ENCODE assay signal across 1 cellular context in the genomic region with DNA sequence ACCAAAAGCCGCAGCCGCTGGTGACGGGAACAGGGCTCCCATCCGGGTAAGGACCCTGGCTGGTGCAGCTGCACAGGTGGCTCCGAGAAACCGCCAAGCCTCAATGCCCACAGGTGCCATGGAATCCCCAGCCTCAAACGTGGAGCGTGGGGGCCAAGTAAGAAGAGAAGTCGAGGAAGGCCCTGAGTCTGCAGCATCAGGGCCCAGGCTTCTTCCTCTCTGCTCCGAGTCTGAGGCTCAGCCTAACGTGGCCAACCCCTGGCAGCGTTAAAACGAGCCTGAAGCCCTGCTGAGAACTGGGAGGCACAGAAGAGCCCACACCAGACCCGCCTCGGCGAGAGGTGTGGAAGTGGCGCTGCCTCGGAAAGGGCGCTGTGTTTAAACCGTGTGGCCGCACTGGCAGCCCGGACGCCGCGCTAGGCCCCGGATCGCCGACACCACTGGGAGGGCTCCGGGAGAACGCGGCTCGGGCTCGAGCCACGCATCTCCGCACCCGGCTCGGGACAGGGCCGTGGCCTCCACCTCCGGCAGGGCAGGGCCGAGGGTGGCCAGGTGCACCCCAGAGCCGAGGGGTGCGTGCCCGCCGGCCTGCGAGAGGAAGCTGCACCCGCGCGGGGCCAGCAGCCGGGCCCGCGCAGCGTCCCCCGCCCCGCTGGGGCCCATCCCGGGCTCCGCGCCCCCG.
TF ChIP-seq lines count a peak whose summit lies in the region.

No MANE protein-coding gene starts in this region.

TF ChIP-seq in HepG2, 621 proteins besides CTCF, POLR2A, EP300 and RAD21 (continued from another document and continues in another):
- TF ChIP-seq THAP9 (CRISPR knock-in tag; IDR thresholded peaks at IDR 0.05; ENCODE audit: borderline replicate concordance) (no peak), ZNF431 (CRISPR knock-in tag; IDR thresholded peaks at IDR 0.05; ENCODE audit: borderline replicate concordance, low read depth) (no peak), IRF2 (CRISPR knock-in tag; IDR thresholded peaks at IDR 0.05) (no peak), ZNF225 (CRISPR knock-in tag; IDR thresholded peaks at IDR 0.05) (no peak), ZFP36L2 (CRISPR knock-in tag; IDR thresholded peaks at IDR 0.05) (no peak), GZF1 (CRISPR knock-in tag; IDR thresholded peaks at IDR 0.05) (no peak), ZNF543 (CRISPR knock-in tag; IDR thresholded peaks at IDR 0.05) (no peak), MIER3 (CRISPR knock-in tag; IDR thresholded peaks at IDR 0.05; ENCODE audit: borderline replicate concordance) (no peak), PHF20 (CRISPR knock-in tag; IDR thresholded peaks at IDR 0.05) (peak; percentile 44; the same call in 1 of the 2 replicates), ZNF883 (CRISPR knock-in tag; IDR thresholded peaks at IDR 0.05; ENCODE audit: not compliant biosample characterization) (no peak), ZNF253 (CRISPR knock-in tag; IDR thresholded peaks at IDR 0.05; ENCODE audit: borderline replicate concordance) (no peak), ISX (CRISPR knock-in tag; conservative IDR thresholded peaks at IDR 0.05) (no peak), ZFP36L1 (CRISPR knock-in tag; IDR thresholded peaks at IDR 0.05) (no peak), RBM22 (optimal IDR thresholded peaks at IDR 0.05; ENCODE audit: low read length) (no peak), ZNF34 (CRISPR knock-in tag; IDR thresholded peaks at IDR 0.05; ENCODE audit: borderline replicate concordance) (no peak), SALL2 (CRISPR knock-in tag; IDR thresholded peaks at IDR 0.05) (no peak), KDM5A (IDR thresholded peaks at IDR 0.05; ENCODE audit: borderline replicate concordance, low read length) (no peak), ATRX (CRISPR knock-in tag; IDR thresholded peaks at IDR 0.05; ENCODE audit: borderline replicate concordance) (no peak), SIN3A (IDR thresholded peaks at IDR 0.05; ENCODE audit: borderline replicate concordance, low read depth, low read length) (no peak), LBX2 (CRISPR knock-in tag; IDR thresholded peaks at IDR 0.05; ENCODE audit: borderline replicate concordance) (no peak), TBX2 (CRISPR knock-in tag; IDR thresholded peaks at IDR 0.05; ENCODE audit: borderline replicate concordance) (no peak), POLR2G (IDR thresholded peaks at IDR 0.05; ENCODE audit: low read depth, low read length) (no peak), NR2F1 (CRISPR knock-in tag; IDR thresholded peaks at IDR 0.05) (no peak), DDIT3 (CRISPR knock-in tag; IDR thresholded peaks at IDR 0.05) (no peak), NFE2 (CRISPR knock-in tag; IDR thresholded peaks at IDR 0.05) (no peak), CREM (IDR thresholded peaks at IDR 0.05) (no peak), CREM (CRISPR knock-in tag; IDR thresholded peaks at IDR 0.05) (no peak), ZNF207 (IDR thresholded peaks at IDR 0.05; ENCODE audit: borderline replicate concordance) (no peak), DMTF1 (CRISPR knock-in tag; IDR thresholded peaks at IDR 0.05) (no peak), ZBTB7B (CRISPR knock-in tag; IDR thresholded peaks at IDR 0.05) (no peak), PRMT3 (CRISPR knock-in tag; IDR thresholded peaks at IDR 0.05; ENCODE audit: borderline replicate concordance, low read depth) (no peak), ZSCAN30 (CRISPR knock-in tag; IDR thresholded peaks at IDR 0.05) (no peak), PCBP2 (optimal IDR thresholded peaks at IDR 0.05; ENCODE audit: low read depth, low read length, poor library complexity, severe bottlenecking) (no peak), FUBP1 (CRISPR knock-in tag; IDR thresholded peaks at IDR 0.05; ENCODE audit: borderline replicate concordance) (no peak), ZNF232 (CRISPR knock-in tag; IDR thresholded peaks at IDR 0.05; ENCODE audit: borderline replicate concordance) (no peak), SP2 (CRISPR knock-in tag; IDR thresholded peaks at IDR 0.05) (no peak), ZNF264 (CRISPR knock-in tag; IDR thresholded peaks at IDR 0.05) (no peak), HOXA5 (CRISPR knock-in tag; IDR thresholded peaks at IDR 0.05) (no peak), ZFP41 (CRISPR knock-in tag; IDR thresholded peaks at IDR 0.05; ENCODE audit: borderline replicate concordance) (0 out of 2 replicates have a peak, but pooled peaks have one; percentile 31), TEAD3 (CRISPR knock-in tag; optimal IDR thresholded peaks at IDR 0.05; ENCODE audit: borderline replicate concordance) (no peak), CEBPB (IDR thresholded peaks at IDR 0.05; ENCODE audit: borderline replicate concordance, low read depth, low read length) (no peak)
- TF ChIP-seq, protein P1, sequence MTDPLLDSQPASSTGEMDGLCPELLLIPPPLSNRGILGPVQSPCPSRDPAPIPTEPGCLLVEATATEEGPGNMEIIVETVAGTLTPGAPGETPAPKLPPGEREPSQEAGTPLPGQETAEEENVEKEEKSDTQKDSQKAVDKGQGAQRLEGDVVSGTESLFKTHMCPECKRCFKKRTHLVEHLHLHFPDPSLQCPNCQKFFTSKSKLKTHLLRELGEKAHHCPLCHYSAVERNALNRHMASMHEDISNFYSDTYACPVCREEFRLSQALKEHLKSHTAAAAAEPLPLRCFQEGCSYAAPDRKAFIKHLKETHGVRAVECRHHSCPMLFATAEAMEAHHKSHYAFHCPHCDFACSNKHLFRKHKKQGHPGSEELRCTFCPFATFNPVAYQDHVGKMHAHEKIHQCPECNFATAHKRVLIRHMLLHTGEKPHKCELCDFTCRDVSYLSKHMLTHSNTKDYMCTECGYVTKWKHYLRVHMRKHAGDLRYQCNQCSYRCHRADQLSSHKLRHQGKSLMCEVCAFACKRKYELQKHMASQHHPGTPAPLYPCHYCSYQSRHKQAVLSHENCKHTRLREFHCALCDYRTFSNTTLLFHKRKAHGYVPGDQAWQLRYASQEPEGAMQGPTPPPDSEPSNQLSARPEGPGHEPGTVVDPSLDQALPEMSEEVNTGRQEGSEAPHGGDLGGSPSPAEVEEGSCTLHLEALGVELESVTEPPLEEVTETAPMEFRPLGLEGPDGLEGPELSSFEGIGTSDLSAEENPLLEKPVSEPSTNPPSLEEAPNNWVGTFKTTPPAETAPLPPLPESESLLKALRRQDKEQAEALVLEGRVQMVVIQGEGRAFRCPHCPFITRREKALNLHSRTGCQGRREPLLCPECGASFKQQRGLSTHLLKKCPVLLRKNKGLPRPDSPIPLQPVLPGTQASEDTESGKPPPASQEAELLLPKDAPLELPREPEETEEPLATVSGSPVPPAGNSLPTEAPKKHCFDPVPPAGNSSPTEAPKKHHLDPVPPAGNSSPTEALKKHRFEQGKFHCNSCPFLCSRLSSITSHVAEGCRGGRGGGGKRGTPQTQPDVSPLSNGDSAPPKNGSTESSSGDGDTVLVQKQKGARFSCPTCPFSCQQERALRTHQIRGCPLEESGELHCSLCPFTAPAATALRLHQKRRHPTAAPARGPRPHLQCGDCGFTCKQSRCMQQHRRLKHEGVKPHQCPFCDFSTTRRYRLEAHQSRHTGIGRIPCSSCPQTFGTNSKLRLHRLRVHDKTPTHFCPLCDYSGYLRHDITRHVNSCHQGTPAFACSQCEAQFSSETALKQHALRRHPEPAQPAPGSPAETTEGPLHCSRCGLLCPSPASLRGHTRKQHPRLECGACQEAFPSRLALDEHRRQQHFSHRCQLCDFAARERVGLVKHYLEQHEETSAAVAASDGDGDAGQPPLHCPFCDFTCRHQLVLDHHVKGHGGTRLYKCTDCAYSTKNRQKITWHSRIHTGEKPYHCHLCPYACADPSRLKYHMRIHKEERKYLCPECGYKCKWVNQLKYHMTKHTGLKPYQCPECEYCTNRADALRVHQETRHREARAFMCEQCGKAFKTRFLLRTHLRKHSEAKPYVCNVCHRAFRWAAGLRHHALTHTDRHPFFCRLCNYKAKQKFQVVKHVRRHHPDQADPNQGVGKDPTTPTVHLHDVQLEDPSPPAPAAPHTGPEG (CRISPR knock-in tag; IDR thresholded peaks at IDR 0.05) = no peak
- TF ChIP-seq, protein P2, sequence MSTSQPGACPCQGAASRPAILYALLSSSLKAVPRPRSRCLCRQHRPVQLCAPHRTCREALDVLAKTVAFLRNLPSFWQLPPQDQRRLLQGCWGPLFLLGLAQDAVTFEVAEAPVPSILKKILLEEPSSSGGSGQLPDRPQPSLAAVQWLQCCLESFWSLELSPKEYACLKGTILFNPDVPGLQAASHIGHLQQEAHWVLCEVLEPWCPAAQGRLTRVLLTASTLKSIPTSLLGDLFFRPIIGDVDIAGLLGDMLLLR (CRISPR knock-in tag; IDR thresholded peaks at IDR 0.05) = no peak
- TF ChIP-seq, protein P3, sequence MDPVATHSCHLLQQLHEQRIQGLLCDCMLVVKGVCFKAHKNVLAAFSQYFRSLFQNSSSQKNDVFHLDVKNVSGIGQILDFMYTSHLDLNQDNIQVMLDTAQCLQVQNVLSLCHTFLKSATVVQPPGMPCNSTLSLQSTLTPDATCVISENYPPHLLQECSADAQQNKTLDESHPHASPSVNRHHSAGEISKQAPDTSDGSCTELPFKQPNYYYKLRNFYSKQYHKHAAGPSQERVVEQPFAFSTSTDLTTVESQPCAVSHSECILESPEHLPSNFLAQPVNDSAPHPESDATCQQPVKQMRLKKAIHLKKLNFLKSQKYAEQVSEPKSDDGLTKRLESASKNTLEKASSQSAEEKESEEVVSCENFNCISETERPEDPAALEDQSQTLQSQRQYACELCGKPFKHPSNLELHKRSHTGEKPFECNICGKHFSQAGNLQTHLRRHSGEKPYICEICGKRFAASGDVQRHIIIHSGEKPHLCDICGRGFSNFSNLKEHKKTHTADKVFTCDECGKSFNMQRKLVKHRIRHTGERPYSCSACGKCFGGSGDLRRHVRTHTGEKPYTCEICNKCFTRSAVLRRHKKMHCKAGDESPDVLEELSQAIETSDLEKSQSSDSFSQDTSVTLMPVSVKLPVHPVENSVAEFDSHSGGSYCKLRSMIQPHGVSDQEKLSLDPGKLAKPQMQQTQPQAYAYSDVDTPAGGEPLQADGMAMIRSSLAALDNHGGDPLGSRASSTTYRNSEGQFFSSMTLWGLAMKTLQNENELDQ (CRISPR knock-in tag; IDR thresholded peaks at IDR 0.05; ENCODE audit: borderline replicate concordance) = no peak
- TF ChIP-seq, protein P4, sequence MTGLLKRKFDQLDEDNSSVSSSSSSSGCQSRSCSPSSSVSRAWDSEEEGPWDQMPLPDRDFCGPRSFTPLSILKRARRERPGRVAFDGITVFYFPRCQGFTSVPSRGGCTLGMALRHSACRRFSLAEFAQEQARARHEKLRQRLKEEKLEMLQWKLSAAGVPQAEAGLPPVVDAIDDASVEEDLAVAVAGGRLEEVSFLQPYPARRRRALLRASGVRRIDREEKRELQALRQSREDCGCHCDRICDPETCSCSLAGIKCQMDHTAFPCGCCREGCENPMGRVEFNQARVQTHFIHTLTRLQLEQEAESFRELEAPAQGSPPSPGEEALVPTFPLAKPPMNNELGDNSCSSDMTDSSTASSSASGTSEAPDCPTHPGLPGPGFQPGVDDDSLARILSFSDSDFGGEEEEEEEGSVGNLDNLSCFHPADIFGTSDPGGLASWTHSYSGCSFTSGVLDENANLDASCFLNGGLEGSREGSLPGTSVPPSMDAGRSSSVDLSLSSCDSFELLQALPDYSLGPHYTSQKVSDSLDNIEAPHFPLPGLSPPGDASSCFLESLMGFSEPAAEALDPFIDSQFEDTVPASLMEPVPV (CRISPR knock-in tag; IDR thresholded peaks at IDR 0.05) = no peak
